ENCODE assay signal across 9 cellular contexts in the genomic region with DNA sequence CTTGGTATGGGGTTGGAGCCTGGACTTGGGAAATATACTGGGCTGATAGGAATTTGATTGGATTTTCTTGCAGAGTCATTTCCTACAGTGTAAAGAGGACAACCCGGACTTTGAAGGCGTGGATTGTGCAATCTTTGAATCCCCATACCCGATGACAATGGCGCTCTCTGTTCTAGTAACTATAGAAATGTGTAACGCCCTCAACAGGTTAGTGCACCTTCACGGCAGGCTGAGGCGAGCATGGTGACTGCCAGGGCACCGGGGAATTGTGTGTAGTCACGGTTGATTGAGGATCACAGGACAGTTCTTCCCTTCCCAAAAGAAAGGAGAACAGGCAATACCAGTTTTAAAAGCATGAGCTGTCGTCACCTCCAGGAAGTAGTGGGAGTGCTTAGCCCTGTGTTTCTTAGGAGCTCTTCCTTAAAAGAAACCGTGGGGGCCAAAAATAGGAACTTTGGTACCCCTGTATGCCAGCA. TPM values are rescaled to one million over a fixed set of nuclear protein-coding genes. Genes with fewer than 3 reads are reported as not detected.
DNase-seq lines count a peak whose midpoint lies in the region; ATAC-seq and TF ChIP-seq lines count a peak whose summit lies in the region.
"Had no signal": no experiment of that assay in that cellular context is flagged by ENCODE, and none has a peak within 500 bp of the region (broad histone marks: within the 10 kb centered on the region; RNA-seq: fewer than 3 reads in every experiment).

No MANE protein-coding gene starts in this region.

- H3K4me1 ChIP-seq in endodermal cell (ENCODE audit: control insufficient read depth, insufficient read depth, low read length): no peaks in the 10 kb centered on the region
- no peaks in the 10 kb centered on the region for H3K4me1 ChIP-seq in mucosa of descending colon (ENCODE audit: low read depth)

- in situ Hi-C loops in KBM-7 (cut with MboI; ENCODE audit: low pct_unique_long_range_greater_than_20kb, low sequenced_read_pairs): no loop called here

- no peak overlapping the region for H3K9ac ChIP-seq in endodermal cell (ENCODE audit: extremely low read depth, low read length, poor library complexity, severe bottlenecking)

- H3K9me3 ChIP-seq in endodermal cell (ENCODE audit: control insufficient read depth, low read length): no peaks in the 10 kb centered on the region
- no peaks in the 10 kb centered on the region for H3K9me3 ChIP-seq in mucosa of descending colon

- no peak overlapping the region for H3K4me3 Mint-ChIP-seq in endodermal cell

- H3K27me3 ChIP-seq in endodermal cell (ENCODE audit: control insufficient read depth, insufficient read depth, low read length, poor library complexity, severe bottlenecking): no peaks in the 10 kb centered on the region

- DNase-seq in KBM-7: peak; percentile 75
- DNase-seq in endodermal cell: peak; percentile 26
- no peak for DNase-seq in mucosa of descending colon
- no peak for DNase-seq in T-helper 9 cell
- no peak for DNase-seq in NCI-H1436 (lab: John Stamatoyannopoulos, UW)
- DNase-seq in DMS79 treated with DMSO at 0.1 percent for 48 hours (lab: John Stamatoyannopoulos, UW): no peak
- no peak for DNase-seq in substantia nigra (lab: John Stamatoyannopoulos, UW)
- DNase-seq: NCI-H1694 treated with DMSO at 0.1 percent for 48 hours had no signal

- no peaks in the 10 kb centered on the region for H3K4me1 Mint-ChIP-seq in endodermal cell

- no peak for TF ChIP-seq CTCF in 22Rv1 (IDR thresholded peaks at IDR 0.05)
- TF ChIP-seq CTCF in endodermal cell (conservative IDR thresholded peaks at IDR 0.05): no peak
- no peak for TF ChIP-seq CTCF in mucosa of descending colon (IDR thresholded peaks at IDR 0.05)

- H3K9me3 Mint-ChIP-seq in endodermal cell: no peaks in the 10 kb centered on the region

- H3K4me3 ChIP-seq in endodermal cell (ENCODE audit: low read length) (no peak overlapping the region), mucosa of descending colon (no peak overlapping the region)

- H3K36me3 ChIP-seq in endodermal cell (ENCODE audit: control insufficient read depth, insufficient read depth, low read length) (peaks cover 99% of the 10 kb centered on the region), mucosa of descending colon (ENCODE audit: low read depth) (peaks cover 38% of the 10 kb centered on the region)

- H3K36me3 Mint-ChIP-seq in endodermal cell (ENCODE audit: low read depth): peaks cover 94% of the 10 kb centered on the region

- no peaks in the 10 kb centered on the region for H3K27me3 Mint-ChIP-seq in endodermal cell (ENCODE audit: insufficient read depth)

- intact Hi-C loops in mucosa of descending colon (cut with DNase I, micrococcal nuclease): no loop called here

- H3K27ac ChIP-seq in 22Rv1 (peak overlapping the region; percentile 46), endodermal cell (ENCODE audit: low read depth, low read length) (no peak overlapping the region), substantia nigra (ENCODE audit: low read depth, low read length, poor library complexity, severe bottlenecking) (no peak overlapping the region)

- 91 to 93% methylated on average over 9 to 11 of the region's 11 CpGs for WGBS in endodermal cell (ENCODE audit: insufficient coverage in 1 of 2, insufficient read length in 1 of 2), 2 experiments

- ATAC-seq in mucosa of descending colon: peak; percentile 87

- peak overlapping the region; percentile 58 for H3K27ac Mint-ChIP-seq in endodermal cell

RNA-seq across cellular contexts. Expression of gene ANAPC7, which starts 58.3 kb away (rescaled TPM):
- total RNA-seq in endodermal cell (100 to 1,000 TPM in 1 of 2 donors, 10 to 100 TPM in 1; 86.0 to 100 TPM), mucosa of descending colon (10 to 100 TPM; 31.9 to 50.3 (median 32.8) TPM)
- 60.2 TPM for polyA plus RNA-seq in endodermal cell (2013, experiment 1 of 2)
- polyA plus RNA-seq in endodermal cell (2013, experiment 2 of 2): 66.0 TPM

Comparison
In these comparisons a context has a peak if more than half of its experiments do, and no peak if none do; other contexts are left out.
1. DNase-seq: peak in KBM-7 (single experiment) and endodermal cell (single experiment); none in mucosa of descending colon (0 of 3), T-helper 9 cell (single experiment), NCI-H1436 (single experiment), DMS79 treated with DMSO at 0.1 percent for 48 hours (single experiment) and substantia nigra (0 of 49).